ENCODE assay signal across 8 cellular contexts in genomic region chr5:160506006-160507004, GRCh38.
DNase-seq lines count a peak whose midpoint lies in the region; ATAC-seq, FAIRE-seq and TF ChIP-seq lines count a peak whose summit lies in the region.

No MANE protein-coding gene starts in this region.

- H3K27ac Mint-ChIP-seq in brain, result peak overlapping the region; percentile 19 to 95 (median 89)

- FAIRE-seq in HTR-8/SVneo (lab: Jason Lieb, UNC), result no peak

- peak; percentile 1 to 5 for DNase-seq in NCI-H2081 (lab: John Stamatoyannopoulos, UW)
- no peak for DNase-seq in NCI-H2081 treated with DMSO at 0.1 percent for 48 hours (lab: John Stamatoyannopoulos, UW)
- DNase-seq in UCSD-AML1 (lab: John Stamatoyannopoulos, UW; ENCODE audit: unreplicated experiment), result peak; percentile 52
- peak; percentile 26 for DNase-seq in mucosa of gallbladder (ENCODE audit: low spot score)
- peak; percentile 48 for DNase-seq in stromal cell of bone marrow (ENCODE audit: low read depth)
- DNase-seq in HTR-8/SVneo (ENCODE audit: insufficient read length, low spot score), result no peak

- peaks cover 3% of the 10 kb centered on the region for H3K27me3 Mint-ChIP-seq in brain

- TF ChIP-seq CTCF in brain (conservative IDR thresholded peaks at IDR 0.05), result no peak

- peak; percentile 70 for ATAC-seq in HG03025 (IDR thresholded peaks at IDR 0.05; ENCODE audit: low FRiP score, unreplicated experiment)

- H3K9me3 Mint-ChIP-seq in brain, result peaks cover 0 to under 1% (median 0%) of the 10 kb centered on the region in 5 experiments

- peak overlapping the region in 3 of 5 experiments; percentile 32 to 72 (median 46) for H3K4me3 Mint-ChIP-seq in brain

- peaks cover 55% of the 10 kb centered on the region for H3K4me1 Mint-ChIP-seq in brain

- H3K36me3 Mint-ChIP-seq in brain, result no peaks in the 10 kb centered on the region

Comparison
In these comparisons a context has a peak if more than half of its experiments do, and no peak if none do; other contexts are left out.
1. DNase-seq: peak in NCI-H2081 (2 of 2), UCSD-AML1 (single experiment), mucosa of gallbladder (single experiment) and stromal cell of bone marrow (single experiment); none in NCI-H2081 treated with DMSO at 0.1 percent for 48 hours (single experiment) and HTR-8/SVneo (single experiment).